ENCODE assay signal across 10 cellular contexts in the genomic region with DNA sequence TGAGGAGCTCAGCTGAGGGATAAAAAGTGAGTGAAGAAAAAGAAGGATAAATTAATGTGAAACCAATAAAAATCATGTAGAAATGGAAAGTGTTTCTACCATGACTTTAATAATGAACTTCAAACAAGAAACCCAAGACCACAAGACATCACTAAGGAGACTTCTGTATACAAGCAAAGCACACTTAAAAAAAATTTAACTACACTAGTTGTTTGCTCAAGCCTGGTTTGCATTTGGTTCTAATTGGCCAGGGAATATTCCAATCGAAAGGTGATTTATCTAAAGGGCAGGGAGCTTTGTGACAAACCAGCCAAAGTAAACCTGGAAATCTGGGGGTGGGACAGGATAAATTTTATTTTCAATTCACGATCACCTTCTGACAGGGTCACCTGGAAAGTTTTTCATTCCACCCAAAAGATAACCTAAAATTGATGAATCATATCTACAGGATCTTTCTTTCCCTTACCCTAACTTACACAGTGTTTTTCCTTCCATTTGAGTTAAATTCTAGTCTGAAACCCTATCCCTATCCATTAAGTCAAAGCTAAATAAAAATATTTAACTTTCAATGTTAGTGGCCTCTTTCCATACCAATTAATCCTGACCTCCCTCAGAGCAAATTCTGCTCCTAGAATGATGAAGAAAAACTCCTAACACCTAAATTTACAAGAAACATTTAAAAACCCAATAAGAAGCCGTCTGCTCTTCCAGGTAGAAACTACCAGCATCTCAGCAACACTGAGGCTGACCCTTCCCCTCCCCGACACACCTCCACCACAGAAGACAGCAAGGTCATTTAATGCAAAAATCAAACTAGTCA. TPM values are rescaled to one million over a fixed set of nuclear protein-coding genes. Genes with fewer than 3 reads are reported as not detected.
DNase-seq lines count a peak whose midpoint lies in the region; ATAC-seq and TF ChIP-seq lines count a peak whose summit lies in the region.
"Had no signal": no experiment of that assay in that cellular context is flagged by ENCODE, and none has a peak within 500 bp of the region (broad histone marks: within the 10 kb centered on the region; RNA-seq: fewer than 3 reads in every experiment).

No MANE protein-coding gene starts in this region.

- no peaks in the 10 kb centered on the region for H3K9me3 ChIP-seq in ectodermal cell (ENCODE audit: control insufficient read depth, low read length)
- H3K9me3 ChIP-seq: neutrophil had no signal

- peaks cover 46% of the 10 kb centered on the region for H3K4me1 Mint-ChIP-seq in GM23338
- H3K4me1 Mint-ChIP-seq in progenitor cell of endocrine pancreas (ENCODE audit: low read depth), result peaks cover 13% of the 10 kb centered on the region
- H3K4me1 Mint-ChIP-seq in CD14-positive monocyte, result peaks cover 18% of the 10 kb centered on the region
- peaks cover 0 to 5% of the 10 kb centered on the region in 2 donors for H3K4me1 Mint-ChIP-seq in effector memory CD8-positive, alpha-beta T cell (ENCODE audit: low read depth in 2 of 2)

- H2AFZ ChIP-seq in GM23338, result no peak overlapping the region

- ATAC-seq in GM23338, result no peak
- ATAC-seq in effector memory CD8-positive, alpha-beta T cell (replicated peaks), result no peak

- peaks cover 12% of the 10 kb centered on the region; the same call in 1 of the 2 replicates for H4K20me1 ChIP-seq in GM23338 (replicated peaks; ENCODE audit: insufficient read depth)

- WGBS in ectodermal cell, 2 experiments, result 75 to 76% methylated on average over 4 of the region's 4 CpGs

- H3K27me3 Mint-ChIP-seq in GM23338 (ENCODE audit: insufficient read depth, low read depth, poor library complexity) (peaks cover 19% of the 10 kb centered on the region), progenitor cell of endocrine pancreas (peaks cover 19% of the 10 kb centered on the region), CD14-positive monocyte (ENCODE audit: low read depth in 3 of 3) (peaks cover 54 to 71% (median 66%) of the 10 kb centered on the region in 3 donors)
- peaks cover 6 to 42% of the 10 kb centered on the region in 2 donors for H3K27me3 Mint-ChIP-seq in effector memory CD8-positive, alpha-beta T cell

- H3K27ac Mint-ChIP-seq in GM23338, result no peak overlapping the region
- no peak overlapping the region for H3K27ac Mint-ChIP-seq in progenitor cell of endocrine pancreas
- no peak overlapping the region for H3K27ac Mint-ChIP-seq in CD14-positive monocyte
- no peak overlapping the region for H3K27ac Mint-ChIP-seq in effector memory CD8-positive, alpha-beta T cell

- H3K36me3 Mint-ChIP-seq in GM23338 (ENCODE audit: low read depth) (peaks cover 6% of the 10 kb centered on the region; the same call in 2 of the 3 replicates), progenitor cell of endocrine pancreas (ENCODE audit: insufficient read depth) (no peaks in the 10 kb centered on the region), CD14-positive monocyte (peaks cover 0 to 3% of the 10 kb centered on the region in 2 donors)
- H3K36me3 Mint-ChIP-seq in effector memory CD8-positive, alpha-beta T cell (ENCODE audit: insufficient read depth), result no peaks in the 10 kb centered on the region

- H3K4me1 ChIP-seq in GM23338 (ENCODE audit: insufficient read depth) (peaks cover 36% of the 10 kb centered on the region), ectodermal cell (ENCODE audit: control insufficient read depth, insufficient read depth, low read length) (peaks cover 17% of the 10 kb centered on the region)

- DNase-seq in GM23338 (ENCODE audit: low spot score), result no peak
- DNase-seq in NCI-H2029 (lab: John Stamatoyannopoulos, UW), result peak; percentile 77
- no peak for DNase-seq in progenitor cell of endocrine pancreas (ENCODE audit: low spot score, unreplicated experiment)
- DNase-seq in CD14-positive monocyte (ENCODE audit: low spot score), result no peak
- no peak for DNase-seq in SK-N-DZ (ENCODE audit: low spot score)
- DNase-seq in effector memory CD8-positive, alpha-beta T cell, result no peak
- DNase-seq: activated CD4-positive, CD25-positive, alpha-beta regulatory T cell treated with anti-CD3 and anti-CD28 coated beads, Interleukin-2, amount 50 U/mL, for 72 hours; NCI-H1048 had no signal

- H3K9me2 ChIP-seq in GM23338 (ENCODE audit: insufficient read depth), result peaks cover 4% of the 10 kb centered on the region; the same call in 1 of the 2 replicates

- peak overlapping the region; percentile 92 for H3K4me2 ChIP-seq in GM23338

- TF ChIP-seq CTCF in GM23338 (conservative IDR thresholded peaks at IDR 0.05; ENCODE audit: low read depth in 2 of 2) (no peak), progenitor cell of endocrine pancreas (IDR thresholded peaks at IDR 0.05; ENCODE audit: unreplicated experiment) (no peak), CD14-positive monocyte (IDR thresholded peaks at IDR 0.05) (no peak)

- H3K27ac ChIP-seq in GM23338 (ENCODE audit: low read depth) (no peak overlapping the region), ectodermal cell (ENCODE audit: insufficient read depth, low read depth, low read length, poor library complexity, severe bottlenecking) (no peak overlapping the region)
- H3K27ac ChIP-seq: neutrophil had no signal

- H3K79me2 ChIP-seq in GM23338 (replicated peaks; ENCODE audit: insufficient read depth), result peaks cover 68% of the 10 kb centered on the region

- peak overlapping the region; percentile 67 for H3K4me3 ChIP-seq in GM23338
- peak overlapping the region; percentile 81 for H3K4me3 ChIP-seq in ectodermal cell (ENCODE audit: insufficient read depth, low read depth, low read length)

- H3K4me3 Mint-ChIP-seq in GM23338, result peak overlapping the region; percentile 71
- peak overlapping the region; percentile 82 for H3K4me3 Mint-ChIP-seq in progenitor cell of endocrine pancreas (ENCODE audit: low read depth)
- H3K4me3 Mint-ChIP-seq in CD14-positive monocyte, result peak overlapping the region in 1 of 2 donors; percentile 97
- no peak overlapping the region for H3K4me3 Mint-ChIP-seq in effector memory CD8-positive, alpha-beta T cell

- no peaks in the 10 kb centered on the region for H3K9me3 Mint-ChIP-seq in GM23338
- H3K9me3 Mint-ChIP-seq in progenitor cell of endocrine pancreas (ENCODE audit: low read depth), result no peaks in the 10 kb centered on the region
- peaks cover 0 to 21% (median 4%) of the 10 kb centered on the region in 7 donors for H3K9me3 Mint-ChIP-seq in CD14-positive monocyte
- no peaks in the 10 kb centered on the region for H3K9me3 Mint-ChIP-seq in effector memory CD8-positive, alpha-beta T cell

- H3F3A ChIP-seq in GM23338 (replicated peaks; ENCODE audit: low read depth), result no peaks in the 10 kb centered on the region

- intact Hi-C loops in CD14-positive monocyte (cut with micrococcal nuclease), result no loop called here

- H3K27me3 ChIP-seq in GM23338 (ENCODE audit: insufficient read depth) (peaks cover 15% of the 10 kb centered on the region), ectodermal cell (ENCODE audit: control insufficient read depth, insufficient read depth, low read length, poor library complexity, severe bottlenecking) (peaks cover 13% of the 10 kb centered on the region)

- H3K36me3 ChIP-seq in GM23338 (ENCODE audit: insufficient read depth) (no peaks in the 10 kb centered on the region), ectodermal cell (ENCODE audit: control insufficient read depth, insufficient read depth, low read length) (no peaks in the 10 kb centered on the region)
- H3K36me3 ChIP-seq: neutrophil had no signal

RNA-seq across cellular contexts. Expression of a gene that starts 2.5 kb away (rescaled TPM):
- 42.9 and 44.4 TPM in 2 replicates for total RNA-seq in GM23338 (2014; rRNA removed; shearing (Covaris generic))
- polyA plus RNA-seq in GM23338 (2016; fragmentation: Nextera tagmentation; extraction: Ambion mirVana), result 26.0 and 26.8 TPM in 2 replicates
- polyA plus RNA-seq in ectodermal cell (2013, experiment 1 of 4), result 60.2 TPM
- 100 TPM for polyA plus RNA-seq in ectodermal cell (2013, experiment 2 of 4)
- 57.0 TPM for polyA plus RNA-seq in ectodermal cell (2013, experiment 3 of 4)
- 74.9 TPM for polyA plus RNA-seq in ectodermal cell (2013, experiment 4 of 4)
- 8.3 and 9.5 TPM in 2 replicates for total RNA-seq in progenitor cell of endocrine pancreas
- polyA plus RNA-seq in CD14-positive monocyte, result under 1 TPM in 1 of 2 donors, not detected in 1; 0.06 TPM
- polyA plus RNA-seq in SK-N-DZ (2014; cell fraction: cytosol; rRNA removed), result 1.4 and 2.5 TPM in 2 replicates
- polyA plus RNA-seq in SK-N-DZ (2014; cell fraction: nucleus; rRNA removed), result 0.28 and 1.0 TPM in 2 replicates

Comparison
In these comparisons a context has a peak if more than half of its experiments do, and no peak if none do; other contexts are left out.
1. H3K4me3 Mint-ChIP-seq: peak in GM23338 (single experiment) and progenitor cell of endocrine pancreas (single experiment); none in effector memory CD8-positive, alpha-beta T cell (0 of 2).